14 cellular contexts compared by ENCODE assay signal in genomic region chr1:96059276-96059675, GRCh38.
DNase-seq lines count a peak whose midpoint lies in the region; ATAC-seq and TF ChIP-seq lines count a peak whose summit lies in the region.
"Had no signal": no experiment of that assay in that cellular context is flagged by ENCODE, and none has a peak within 500 bp of the region (broad histone marks: within the 10 kb centered on the region; RNA-seq: fewer than 3 reads in every experiment).

No MANE protein-coding gene starts in this region.

- H3F3A ChIP-seq in SK-N-SH (replicated peaks; ENCODE audit: insufficient read depth) (no peaks in the 10 kb centered on the region), Loucy (ENCODE audit: low read depth) (no peaks in the 10 kb centered on the region)

- H3K36me3 ChIP-seq in SK-N-SH (replicated peaks in 1 of 2; ENCODE audit: control insufficient read depth in 1 of 2, insufficient read depth in 2 of 2, low read length in 1 of 2) (no peaks in the 10 kb centered on the region), Loucy (ENCODE audit: insufficient read depth, low read length) (no peaks in the 10 kb centered on the region), right lobe of liver (no peaks in the 10 kb centered on the region)
- H3K36me3 ChIP-seq: BLaER1 treated with 17β-estradiol and CSF1 and Interleukin-3, amounts not matched to agents 10 nM and 100 nM had no signal

- intact Hi-C loops in right lobe of liver (cut with DNase I) = no loop called here
- intact Hi-C loops in posterior cingulate gyrus (cut with DNase I) = no loop called here

- H3K9ac ChIP-seq in SK-N-SH (no peak overlapping the region), Loucy (ENCODE audit: low read depth, low read length, poor library complexity, severe bottlenecking) (no peak overlapping the region)
- H3K9ac ChIP-seq: BLaER1 treated with 17β-estradiol and CSF1 and Interleukin-3, amounts not matched to agents 10 nM and 100 nM had no signal

- H3K27me3 ChIP-seq in SK-N-SH (ENCODE audit: insufficient read depth) (no peaks in the 10 kb centered on the region), Loucy (ENCODE audit: insufficient read depth, low read length, poor library complexity, severe bottlenecking) (no peaks in the 10 kb centered on the region), right lobe of liver (no peaks in the 10 kb centered on the region)
- H3K27me3 ChIP-seq: BLaER1 treated with 17β-estradiol and CSF1 and Interleukin-3, amounts not matched to agents 10 nM and 100 nM had no signal

- H3K9me2 ChIP-seq in SK-N-SH = no peaks in the 10 kb centered on the region
- H3K9me2 ChIP-seq in Loucy (replicated peaks; ENCODE audit: low read depth, low read length) = no peaks in the 10 kb centered on the region

- H2AFZ ChIP-seq in SK-N-SH (ENCODE audit: low read depth) = no peak overlapping the region
- H2AFZ ChIP-seq in Loucy (ENCODE audit: low read length) = no peak overlapping the region

- POLR2A ChIA-PET in SK-N-SH (lab: Yijun Ruan, JAX) = interaction anchor here (1.0 to 2.0 kb wide), 8 partner anchors 49 to 751 kb away, joined by 3 to 8 read pairs (median 5); no protein-coding TSS in a partner anchor

- H3K27ac ChIP-seq in SK-N-SH (ENCODE audit: low read depth in 2 of 2, low read length in 1 of 2) = peak overlapping the region in 1 of 2 experiments; percentile 99; a peak in 2 of 4 replicates
- no peak overlapping the region for H3K27ac ChIP-seq in right lobe of liver
- H3K27ac ChIP-seq: BLaER1 treated with 17β-estradiol and CSF1 and Interleukin-3, amounts not matched to agents 10 nM and 100 nM; C4-2B had no signal

- H3K4me1 ChIP-seq in SK-N-SH (ENCODE audit: control insufficient read depth in 1 of 2, insufficient read depth in 2 of 2, low read depth in 1 of 2, low read length in 1 of 2) (peaks cover 0 to 15% of the 10 kb centered on the region in 2 experiments; a peak in 2 of 4 replicates), Loucy (ENCODE audit: insufficient read depth, low read length, poor library complexity, severe bottlenecking) (peaks cover 26% of the 10 kb centered on the region), right lobe of liver (no peaks in the 10 kb centered on the region)
- H3K4me1 ChIP-seq: BLaER1 treated with 17β-estradiol and CSF1 and Interleukin-3, amounts not matched to agents 10 nM and 100 nM; Caco-2 had no signal

- ATAC-seq in SK-N-SH treated with all-trans-retinoic acid at 6 μM for 48 hours = no peak
- ATAC-seq in right lobe of liver = no peak
- ATAC-seq: CD8-positive, alpha-beta T cell had no signal

- TF ChIP-seq POLR2A in right lobe of liver (IDR thresholded peaks at IDR 0.05) = no peak

- DNase-seq in SK-N-SH = peak; percentile 35
- DNase-seq in right lobe of liver = no peak
- DNase-seq in posterior cingulate gyrus = no peak
- DNase-seq: 8988T; ACHN; Caco-2; Calu3; CD4-positive, alpha-beta T cell; CD8-positive, alpha-beta T cell; GF-D8 had no signal

- 4% methylated on average over 1 of the region's 1 CpG for WGBS in SK-N-SH (ENCODE audit: low lambda C conversion rate)
- 26% methylated on average over 1 of the region's 1 CpG for WGBS in right lobe of liver (ENCODE audit: insufficient coverage, low coverage, low lambda C conversion rate, missing lambda C conversion rate)

- H4K20me1 ChIP-seq in SK-N-SH (ENCODE audit: insufficient read depth) (no peaks in the 10 kb centered on the region), Loucy (ENCODE audit: insufficient read depth, low read length, poor library complexity, severe bottlenecking) (no peaks in the 10 kb centered on the region)
- H4K20me1 ChIP-seq: BLaER1 treated with 17β-estradiol and CSF1 and Interleukin-3, amounts not matched to agents 10 nM and 100 nM had no signal

- H3K4me2 ChIP-seq in SK-N-SH (no peak overlapping the region), Loucy (ENCODE audit: low read depth, low read length, poor library complexity, severe bottlenecking) (peak overlapping the region; percentile 49)
- H3K4me2 ChIP-seq: BLaER1 treated with 17β-estradiol and CSF1 and Interleukin-3, amounts not matched to agents 10 nM and 100 nM had no signal

- TF ChIP-seq CTCF in SK-N-SH (IDR thresholded peaks at IDR 0.05) = no peak
- TF ChIP-seq CTCF in Loucy (conservative IDR thresholded peaks at IDR 0.05; ENCODE audit: low read length) = no peak
- TF ChIP-seq CTCF in right lobe of liver (IDR thresholded peaks at IDR 0.05) = no peak

- CTCF ChIA-PET in SK-N-SH (lab: Yijun Ruan, JAX) = interaction anchor here (0.7 to 1.8 kb wide), 5 partner anchors 106 to 751 kb away, joined by 3 to 7 read pairs (median 4); no protein-coding TSS in a partner anchor

- TF ChIP-seq EP300 in SK-N-SH (IDR thresholded peaks at IDR 0.05; ENCODE audit: borderline replicate concordance in 1 of 2, low read depth in 1 of 2, low read length in 1 of 2) = peak in 1 of 2 experiments; percentile 68; a peak in 1 of 4 replicates

- H3K79me2 ChIP-seq in SK-N-SH (ENCODE audit: insufficient read depth) = no peaks in the 10 kb centered on the region
- H3K79me2 ChIP-seq in Loucy (ENCODE audit: insufficient read depth, low read length) = no peaks in the 10 kb centered on the region

- TF ChIP-seq RAD21 in SK-N-SH (IDR thresholded peaks at IDR 0.05; ENCODE audit: low read length) = no peak; the same call in 1 of the 2 replicates

- H3K4me3 ChIP-seq in SK-N-SH (ENCODE audit: low read depth in 2 of 2, low read length in 1 of 2) (no peak overlapping the region), Loucy (ENCODE audit: low read length, poor library complexity, severe bottlenecking) (peak overlapping the region; percentile 22), right lobe of liver (no peak overlapping the region)
- H3K4me3 ChIP-seq: BLaER1 treated with 17β-estradiol and CSF1 and Interleukin-3, amounts not matched to agents 10 nM and 100 nM had no signal

- H3K9me3 ChIP-seq in SK-N-SH (no peaks in the 10 kb centered on the region), Loucy (ENCODE audit: insufficient read depth, low read depth, low read length) (no peaks in the 10 kb centered on the region), right lobe of liver (no peaks in the 10 kb centered on the region)
- H3K9me3 ChIP-seq: Caco-2 had no signal

TF ChIP-seq in SK-N-SH, 30 proteins besides CTCF, POLR2A, EP300 and RAD21 (continues in another document):
- TF ChIP-seq JUND (IDR thresholded peaks at IDR 0.05) (no peak), NRF1 (IDR thresholded peaks at IDR 0.05; ENCODE audit: low read depth, low read length) (no peak), IRF3 (IDR thresholded peaks at IDR 0.05; ENCODE audit: low read depth, low read length) (no peak)

TF ChIP-seq in SK-N-SH treated with all-trans-retinoic acid at 6 μM for 48 hours, 23 proteins besides CTCF, POLR2A, EP300 and RAD21:
- TF ChIP-seq BACH2 (CRISPR knock-in tag; IDR thresholded peaks at IDR 0.05; ENCODE audit: borderline replicate concordance) (no peak), ESRRG (CRISPR knock-in tag; IDR thresholded peaks at IDR 0.05) (no peak), CREB5 (CRISPR knock-in tag; IDR thresholded peaks at IDR 0.05; ENCODE audit: low read depth) (no peak)
